1 cellular context compared by ENCODE assay signal in the genomic region with DNA sequence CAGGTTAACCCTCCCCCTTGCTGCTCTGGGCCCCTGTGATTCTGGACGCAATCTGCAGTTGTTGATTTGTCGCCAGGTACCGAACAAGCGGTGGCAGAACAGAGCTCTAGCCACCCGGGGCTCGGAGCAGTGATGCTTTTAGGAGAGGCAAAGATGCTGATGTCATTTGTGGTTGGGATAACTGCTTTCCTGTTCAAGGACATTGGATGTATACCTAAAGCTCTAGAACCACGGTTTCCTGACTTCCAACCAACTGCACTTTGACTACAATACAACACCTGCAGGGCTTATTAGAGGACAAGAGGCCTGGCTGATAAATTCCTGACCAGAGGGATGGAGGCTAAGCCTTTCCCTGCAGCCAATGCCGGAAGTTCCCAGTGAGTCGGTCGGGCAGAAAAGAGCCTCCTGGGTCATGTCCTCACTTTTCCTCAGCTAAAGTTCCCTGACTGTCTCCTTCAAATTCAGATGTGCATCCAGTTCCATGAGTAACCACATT.
TF ChIP-seq lines count a peak whose summit lies in the region.

No MANE protein-coding gene starts in this region.

TF ChIP-seq in SK-N-SH, 30 proteins besides CTCF, POLR2A, EP300 and RAD21 (continued from another document):
- TF ChIP-seq USF2 (IDR thresholded peaks at IDR 0.05; ENCODE audit: borderline replicate concordance, low read depth, low read length) (no peak), FOXM1 (IDR thresholded peaks at IDR 0.05; ENCODE audit: low read depth) (no peak)
